ENCODE assay signal across 8 cellular contexts in genomic region chr15:67067161-67067853, GRCh38. TPM values are rescaled to one million over a fixed set of nuclear protein-coding genes. Genes with fewer than 3 reads are reported as not detected.
DNase-seq lines count a peak whose midpoint lies in the region; ATAC-seq, FAIRE-seq and TF ChIP-seq lines count a peak whose summit lies in the region.

No MANE protein-coding gene starts in this region.

- no peak for FAIRE-seq in pancreas (lab: Jason Lieb, UNC)
- no peak for FAIRE-seq in GM19239 (lab: Jason Lieb, UNC)

- H3K36me3 ChIP-seq in pancreas = no peaks in the 10 kb centered on the region

- no peaks in the 10 kb centered on the region for H3K9me3 ChIP-seq in pancreas

- TF ChIP-seq CTCF in GM12875 (IDR thresholded peaks at IDR 0.05; ENCODE audit: borderline replicate concordance, insufficient read depth, low read depth, low read length) = no peak
- no peak for TF ChIP-seq CTCF in pancreas (IDR thresholded peaks at IDR 0.05)

- peak overlapping the region; percentile 66 for H3K27ac ChIP-seq in epithelial cell of prostate
- peak overlapping the region; percentile 92 to 95 (median 95) for H3K27ac ChIP-seq in pancreas

- intact Hi-C loops in pancreas (cut with DNase I) = loop anchor here in 1 of 3 donors (10.0 kb wide), 1 partner anchor 123 kb away; no protein-coding TSS in a partner anchor

- H3K4me3 ChIP-seq in GM12875 (ENCODE audit: low read depth, low read length) = peak overlapping the region; percentile 77
- peak overlapping the region; percentile 60 to 86 (median 74) for H3K4me3 ChIP-seq in pancreas

- DNase-seq in epithelial cell of prostate (ENCODE audit: low read depth, low spot score) (no peak), pancreas (peak in 1 of 6 donors; percentile 59), GM19239 (ENCODE audit: insufficient read length, low spot score) (no peak), cortex of kidney (lab: John Stamatoyannopoulos, UW) (no peak)
- DNase-seq in stimulated activated CD8-positive, alpha-beta memory T cell treated with anti-CD3 and anti-CD28 coated beads, Interleukin-4, amount 100 ng/mL, for 48 hours = no peak

- H3K27me3 ChIP-seq in pancreas = no peaks in the 10 kb centered on the region

- 6% methylated on average over 21 of the region's 21 CpGs for WGBS in pancreas, 2 donors

- peak; percentile 15 for ATAC-seq in SK-N-SH treated with all-trans-retinoic acid at 6 μM for 48 hours
- ATAC-seq in pancreas = no peak
- no peak for ATAC-seq in GM21825 (IDR thresholded peaks at IDR 0.05; ENCODE audit: unreplicated experiment)

- H3K4me1 ChIP-seq in pancreas = peaks cover 15 to 42% (median 38%) of the 10 kb centered on the region in 3 donors

TF ChIP-seq in SK-N-SH treated with all-trans-retinoic acid at 6 μM for 48 hours, 23 proteins besides CTCF, POLR2A, EP300 and RAD21:
- TF ChIP-seq ZFP3 (CRISPR knock-in tag; IDR thresholded peaks at IDR 0.05) (no peak), CSRNP3 (CRISPR knock-in tag; IDR thresholded peaks at IDR 0.05) (no peak)

RNA-seq across cellular contexts. Expression of gene SMAD3, which starts 1.9 kb away (rescaled TPM):
- 10 to 100 TPM; 15.6 to 42.5 (median 23.8) TPM for total RNA-seq in pancreas
- 10 to 100 TPM in 1 of 2 donors, 1 to 10 TPM in 1; 7.9 to 13.5 TPM for polyA plus RNA-seq in pancreas
